In the genomic region with DNA sequence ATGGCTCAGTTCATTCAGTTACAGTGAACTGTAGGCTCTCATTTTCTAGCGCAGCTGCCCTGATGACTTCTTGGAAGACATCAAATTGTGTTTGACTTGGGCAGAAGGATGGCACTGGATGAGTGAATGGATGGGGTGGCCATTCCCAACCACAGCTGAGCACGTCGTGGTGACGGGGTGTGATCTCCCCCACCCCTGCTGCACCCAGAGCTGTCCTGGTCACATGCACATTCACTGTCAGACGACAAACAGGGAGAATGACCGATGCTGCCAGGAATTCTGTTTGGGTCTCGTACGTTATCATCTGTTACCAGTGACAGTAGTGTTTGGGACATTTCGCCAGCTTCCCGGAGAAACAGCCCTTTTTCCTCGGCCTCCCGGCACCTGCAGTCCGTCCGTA, we compare ENCODE assay signal across 16 cellular contexts.
DNase-seq lines count a peak whose midpoint lies in the region; ATAC-seq, FAIRE-seq and TF ChIP-seq lines count a peak whose summit lies in the region.
"Had no signal": no experiment of that assay in that cellular context is flagged by ENCODE, and none has a peak within 500 bp of the region (broad histone marks: within the 10 kb centered on the region; RNA-seq: fewer than 3 reads in every experiment).

No MANE protein-coding gene starts in this region.

- H3K9ac ChIP-seq in neural progenitor cell: no peak overlapping the region
- H3K9ac ChIP-seq: GM23248 had no signal

- H3F3A ChIP-seq in neural progenitor cell (ENCODE audit: low read depth): no peaks in the 10 kb centered on the region

- H3K27me3 ChIP-seq in heart right ventricle (peaks cover 0 to 6% (median 0%) of the 10 kb centered on the region in 7 donors), right atrium auricular region (no peaks in the 10 kb centered on the region), bronchial epithelial cell (ENCODE audit: control insufficient read depth, insufficient read depth, low read length) (peaks cover 2% of the 10 kb centered on the region), neural progenitor cell (no peaks in the 10 kb centered on the region)

- H3K36me3 Mint-ChIP-seq in neural progenitor cell: peaks cover 4% of the 10 kb centered on the region

- H3K9me3 ChIP-seq in heart right ventricle (no peaks in the 10 kb centered on the region), right atrium auricular region (no peaks in the 10 kb centered on the region), neural progenitor cell (ENCODE audit: low read depth) (no peaks in the 10 kb centered on the region)

- H4K20me1 ChIP-seq in neural progenitor cell (ENCODE audit: low read depth): no peaks in the 10 kb centered on the region

- intact Hi-C loops in heart right ventricle (cut with DNase I): no loop called here

- H3K4me1 Mint-ChIP-seq in neural progenitor cell: peaks cover 27% of the 10 kb centered on the region
- H3K4me1 Mint-ChIP-seq: B cell had no signal

- peaks cover 8% of the 10 kb centered on the region for H3K9me3 Mint-ChIP-seq in neural progenitor cell
- H3K9me3 Mint-ChIP-seq: CD4-positive, alpha-beta T cell had no signal

- H3K4me1 ChIP-seq in heart right ventricle (peaks cover 0 to 7% (median 0%) of the 10 kb centered on the region in 9 donors), right atrium auricular region (no peaks in the 10 kb centered on the region), neural progenitor cell (peaks cover 9% of the 10 kb centered on the region)

- H3K4me3 Mint-ChIP-seq in neural progenitor cell: no peak overlapping the region
- H3K4me3 Mint-ChIP-seq: B cell; CD4-positive, alpha-beta T cell had no signal

- DNase-seq in heart right ventricle: no peak
- no peak for DNase-seq in right atrium auricular region (ENCODE audit: low spot score)
- no peak for DNase-seq in bronchial epithelial cell (ENCODE audit: low read depth)
- DNase-seq in neural progenitor cell (ENCODE audit: low spot score): no peak
- no peak for DNase-seq in urothelium cell line (ENCODE audit: low spot score)
- no peak for DNase-seq in stimulated activated CD4-positive, alpha-beta T cell treated with anti-CD3 and anti-CD28 coated beads, Interleukin-15, amount 100 ng/mL, for 24 hours
- no peak for DNase-seq in activated CD8-positive, alpha-beta memory T cell treated with anti-CD3 and anti-CD28 coated beads for 24 hours
- DNase-seq: 8988T; C1 segment of cervical spinal cord; Calu3; CD4-positive, alpha-beta T cell; DMS 273 treated with DMSO at 0.1 percent for 48 hours; GM23248; H7 had no signal

- H3K4me3 ChIP-seq in heart right ventricle (no peak overlapping the region), right atrium auricular region (no peak overlapping the region), bronchial epithelial cell (ENCODE audit: low read depth, low read length) (no peak overlapping the region), neural progenitor cell (no peak overlapping the region)
- H3K4me3 ChIP-seq: GM23248 had no signal

- FAIRE-seq in bronchial epithelial cell (lab: Jason Lieb, UNC) (peak; percentile 80), urothelium cell line (lab: Jason Lieb, UNC) (peak; percentile 94)
- FAIRE-seq: GM18507 had no signal

- H2AFZ ChIP-seq in neural progenitor cell (replicated peaks): no peak overlapping the region
- H2AFZ ChIP-seq: GM23248 had no signal

- no peak overlapping the region for H3K4me2 ChIP-seq in neural progenitor cell

- H3K27me3 Mint-ChIP-seq in neural progenitor cell (ENCODE audit: insufficient read depth, low read depth): peaks cover 4% of the 10 kb centered on the region
- H3K27me3 Mint-ChIP-seq: CD4-positive, alpha-beta T cell had no signal

- ATAC-seq in heart right ventricle: peak in 5 of 8 donors; percentile 40 to 68 (median 57)

- H3K79me2 ChIP-seq in neural progenitor cell (ENCODE audit: low read depth): no peaks in the 10 kb centered on the region

- H3K27ac Mint-ChIP-seq in neural progenitor cell: peak overlapping the region; percentile 2
- H3K27ac Mint-ChIP-seq: B cell; CD4-positive, alpha-beta T cell had no signal

- 55 to 66% methylated on average over 14 of the region's 14 CpGs for WGBS in heart right ventricle, 2 donors

- no peak for TF ChIP-seq CTCF in heart right ventricle (IDR thresholded peaks at IDR 0.05)
- TF ChIP-seq CTCF in right atrium auricular region (IDR thresholded peaks at IDR 0.05): no peak
- no peak for TF ChIP-seq CTCF in bronchial epithelial cell (IDR thresholded peaks at IDR 0.05; ENCODE audit: insufficient read depth, low read length, severe bottlenecking)
- TF ChIP-seq CTCF in neural progenitor cell (IDR thresholded peaks at IDR 0.05): no peak

- H3K27ac ChIP-seq in heart right ventricle: no peak overlapping the region
- no peak overlapping the region for H3K27ac ChIP-seq in right atrium auricular region
- no peak overlapping the region for H3K27ac ChIP-seq in neural progenitor cell
- H3K27ac ChIP-seq: GM23248 had no signal

- no peaks in the 10 kb centered on the region for H3K36me3 ChIP-seq in heart right ventricle
- H3K36me3 ChIP-seq in right atrium auricular region: no peaks in the 10 kb centered on the region
- no peaks in the 10 kb centered on the region for H3K36me3 ChIP-seq in bronchial epithelial cell (ENCODE audit: control insufficient read depth, insufficient read depth, low read length)
- H3K36me3 ChIP-seq in neural progenitor cell: no peaks in the 10 kb centered on the region
